ENCODE assay signal across 8 cellular contexts in genomic region chr1:108486707-108487106, GRCh38. TPM values are rescaled to one million over a fixed set of nuclear protein-coding genes. Genes with fewer than 3 reads are reported as not detected.
"Had no signal": no experiment of that assay in that cellular context is flagged by ENCODE, and none has a peak within 500 bp of the region (broad histone marks: within the 10 kb centered on the region; RNA-seq: fewer than 3 reads in every experiment).

No MANE protein-coding gene starts in this region.

RNA-seq across cellular contexts. Expression of gene NBPF6, which starts 36.6 kb away (rescaled TPM):
- total RNA-seq: HT1080; M059J; Right ventricle myocardium inferior; SK-MEL-5; T-cell; T-helper 2 cell treated with Interferon-gamma antibody and Interleukin-4, amounts not matched to agents 100 ng/mL and 5 ng/mL, for 36 hours had no signal
- polyA plus RNA-seq: IgD-negative memory B cell, SK-N-SH had no signal
